ENCODE assay signal across 8 cellular contexts in genomic region chr6:7138921-7139358, GRCh38. TPM values are rescaled to one million over a fixed set of nuclear protein-coding genes. Genes with fewer than 3 reads are reported as not detected.
DNase-seq lines count a peak whose midpoint lies in the region; ATAC-seq, FAIRE-seq and TF ChIP-seq lines count a peak whose summit lies in the region.

No MANE protein-coding gene starts in this region.

- DNase-seq in H7 (peak; percentile 73), NCI-H510A (lab: John Stamatoyannopoulos, UW) (peak; percentile 83), MCF 10A (ENCODE audit: unreplicated experiment) (no peak), HTR-8/SVneo (ENCODE audit: insufficient read length, low spot score) (no peak), EL (no peak), A172 (ENCODE audit: low spot score) (no peak)
- peak in 7 of 9 donors; percentile 44 to 81 (median 68) for DNase-seq in naive thymus-derived CD4-positive, alpha-beta T cell

- peaks cover 20 to 40% of the 10 kb centered on the region in 2 donors for H3K4me1 ChIP-seq in naive thymus-derived CD4-positive, alpha-beta T cell (ENCODE audit: control insufficient read depth in 2 of 2, insufficient read depth in 2 of 2, low read length in 2 of 2)

- H3K27ac Mint-ChIP-seq in MCF 10A (ENCODE audit: low read depth, unreplicated experiment) = peak overlapping the region; percentile 80
- peak overlapping the region; percentile 26 to 99 (median 96) for H3K27ac Mint-ChIP-seq in naive thymus-derived CD4-positive, alpha-beta T cell

- H3K4me3 Mint-ChIP-seq in MCF 10A (ENCODE audit: unreplicated experiment) = no peak overlapping the region
- H3K4me3 Mint-ChIP-seq in naive thymus-derived CD4-positive, alpha-beta T cell = peak overlapping the region; percentile 4 to 85 (median 70)

- peak overlapping the region; percentile 91 for H3K27ac ChIP-seq in naive thymus-derived CD4-positive, alpha-beta T cell (ENCODE audit: low read depth, low read length)

- POLR2A ChIA-PET in MCF 10A (lab: Yijun Ruan, JAX) = interaction anchor here (0.7 to 8.0 kb wide), 9 partner anchors 7 to 123 kb away, joined by 3 to 105 read pairs (median 10); partner anchors contain the start of gene RREB1
- POLR2A ChIA-PET in naive thymus-derived CD4-positive, alpha-beta T cell (lab: Charles Lee) = interaction anchor here (1.1 to 10.7 kb wide), 6 partner anchors 8 to 250 kb away, joined by 3 to 91 read pairs (median 20); partner anchors contain the start of genes CAGE1, RIOK1 and RREB1

- no peaks in the 10 kb centered on the region for H3K36me3 Mint-ChIP-seq in MCF 10A (ENCODE audit: insufficient read depth, unreplicated experiment)
- H3K36me3 Mint-ChIP-seq in naive thymus-derived CD4-positive, alpha-beta T cell = no peaks in the 10 kb centered on the region

- no peak for FAIRE-seq in HTR-8/SVneo (lab: Jason Lieb, UNC)

- H3K9me3 Mint-ChIP-seq in MCF 10A (ENCODE audit: unreplicated experiment) = no peaks in the 10 kb centered on the region
- peaks cover 0 to 4% (median 0%) of the 10 kb centered on the region in 11 donors for H3K9me3 Mint-ChIP-seq in naive thymus-derived CD4-positive, alpha-beta T cell

- H3K9me3 ChIP-seq in naive thymus-derived CD4-positive, alpha-beta T cell (ENCODE audit: control insufficient read depth in 2 of 3, low read length in 3 of 3) = no peaks in the 10 kb centered on the region

- CTCF ChIA-PET in MCF 10A (lab: Yijun Ruan, JAX) = interaction anchor here (0.6 kb wide), 1 partner anchor 80 kb away, joined by 3 read pairs; no protein-coding TSS in a partner anchor
- CTCF ChIA-PET in naive thymus-derived CD4-positive, alpha-beta T cell (lab: Charles Lee) = interaction anchor here (0.7 to 2.8 kb wide), 2 partner anchors 11 to 1082 kb away, joined by 3 to 11 read pairs; no protein-coding TSS in a partner anchor

- no peaks in the 10 kb centered on the region for H3K36me3 ChIP-seq in H7 (replicated peaks; ENCODE audit: control insufficient read depth, insufficient read depth, low read length)
- peaks cover 0 to 4% (median 0%) of the 10 kb centered on the region in 3 experiments for H3K36me3 ChIP-seq in naive thymus-derived CD4-positive, alpha-beta T cell (ENCODE audit: control insufficient read depth in 2 of 3, insufficient read depth in 3 of 3, low read length in 3 of 3)

- no peak for TF ChIP-seq CTCF in MCF 10A (IDR thresholded peaks at IDR 0.05; ENCODE audit: unreplicated experiment)

- ATAC-seq in naive thymus-derived CD4-positive, alpha-beta T cell = peak; percentile 61
- no peak for ATAC-seq in HG02981 (IDR thresholded peaks at IDR 0.05; ENCODE audit: unreplicated experiment)

- H3K4me1 Mint-ChIP-seq in MCF 10A (ENCODE audit: insufficient read depth, unreplicated experiment) = peaks cover 24% of the 10 kb centered on the region
- peaks cover 42 to 92% (median 85%) of the 10 kb centered on the region in 7 donors for H3K4me1 Mint-ChIP-seq in naive thymus-derived CD4-positive, alpha-beta T cell

- BruUV-seq in MCF 10A (replicated peaks; lab: Mats Ljungman, UMichigan) = no TSS peak

- H3K27me3 ChIP-seq in H7 (ENCODE audit: control insufficient read depth, insufficient read depth, low read length) = no peaks in the 10 kb centered on the region
- H3K27me3 ChIP-seq in naive thymus-derived CD4-positive, alpha-beta T cell (ENCODE audit: control insufficient read depth in 2 of 2, insufficient read depth in 2 of 2, low read length in 2 of 2) = no peaks in the 10 kb centered on the region

- intact Hi-C loops in MCF 10A (cut with micrococcal nuclease) = no loop called here
- intact Hi-C loops in naive thymus-derived CD4-positive, alpha-beta T cell (cut with micrococcal nuclease) = loop anchor here (2.0 to 10.0 kb wide), 5 partner anchors 86 to 1298 kb away; partner anchors contain the start of genes LY86 (in 1 of the 2), NRN1 (in 1 of the 2) and SLC35B3 (in 1 of the 2)

- no peaks in the 10 kb centered on the region for H3K27me3 Mint-ChIP-seq in MCF 10A (ENCODE audit: insufficient read depth, unreplicated experiment)
- H3K27me3 Mint-ChIP-seq in naive thymus-derived CD4-positive, alpha-beta T cell = no peaks in the 10 kb centered on the region

- H3K4me3 ChIP-seq in H7 (ENCODE audit: insufficient read depth, low read depth, low read length) = no peak overlapping the region
- H3K4me3 ChIP-seq in naive thymus-derived CD4-positive, alpha-beta T cell (ENCODE audit: low read length) = no peak overlapping the region

RNA-seq across cellular contexts. Expression of gene RREB1, which starts 31.2 kb away (rescaled TPM):
- total RNA-seq in H7 (2014; rRNA removed; shearing (Covaris generic)) = 24.2 and 31.9 TPM in 2 replicates
- 51.8 and 53.5 TPM in 2 replicates for total RNA-seq in MCF 10A (2022)
- 10 to 100 TPM; 28.3 to 56.7 (median 51.6) TPM for total RNA-seq in naive thymus-derived CD4-positive, alpha-beta T cell
- polyA plus RNA-seq in naive thymus-derived CD4-positive, alpha-beta T cell = 10 to 100 TPM in 1 of 2 donors, 1 to 10 TPM in 1; 4.2 to 10.0 TPM
- 5.1 and 7.3 TPM in 2 replicates for total RNA-seq in A172 (2014; rRNA removed; shearing (Covaris generic))

Comparison
In these comparisons a context has a peak if more than half of its experiments do, and no peak if none do; other contexts are left out.
1. DNase-seq: peak in H7 (single experiment), NCI-H510A (single experiment) and naive thymus-derived CD4-positive, alpha-beta T cell (7 of 9); none in MCF 10A (single experiment), HTR-8/SVneo (single experiment), EL (single experiment) and A172 (single experiment).